ENCODE assay signal across 22 cellular contexts in genomic region chr1:113917400-113918082, GRCh38. TPM values are rescaled to one million over a fixed set of nuclear protein-coding genes. Genes with fewer than 3 reads are reported as not detected.
DNase-seq lines count a peak whose midpoint lies in the region; ATAC-seq and TF ChIP-seq lines count a peak whose summit lies in the region.
"Had no signal": no experiment of that assay in that cellular context is flagged by ENCODE, and none has a peak within 500 bp of the region (broad histone marks: within the 10 kb centered on the region; RNA-seq: fewer than 3 reads in every experiment).

No MANE protein-coding gene starts in this region.

- H3K4me3 ChIP-seq in AG10803 (ENCODE audit: low read length), result no peak overlapping the region
- H3K4me3 ChIP-seq in body of pancreas, result no peak overlapping the region
- H3K4me3 ChIP-seq: MG63, sigmoid colon, suprapubic skin had no signal

- DNase-seq in AG10803 (ENCODE audit: low read depth), result peak; percentile 33
- peak; percentile 66 for DNase-seq in HT1080 (ENCODE audit: low read depth)
- DNase-seq in foreskin keratinocyte, result peak; percentile 76 to 88
- no peak for DNase-seq in NCI-H2171 treated with DMSO at 0.1 percent for 48 hours (lab: John Stamatoyannopoulos, UW)
- DNase-seq in body of pancreas, result no peak
- DNase-seq in retina, result no peak
- DNase-seq: activated CD4-positive, alpha-beta T cell treated with anti-CD3 and anti-CD28 coated beads for 1 hour; activated CD8-positive, alpha-beta memory T cell treated with anti-CD3 and anti-CD28 coated beads, Interleukin-2, amount 50 U/mL, for 48 hours; caudate nucleus; effector CD8-positive, alpha-beta T cell; left ventricle myocardium superior; MG63; NCI-H2029 treated with DMSO at 0.1 percent for 48 hours; NCI-H510A treated with DMSO at 0.1 percent for 48 hours; sigmoid colon; stimulated activated CD4-positive, alpha-beta T cell treated with anti-CD3 and anti-CD28 coated beads, Interleukin-4, amount 100 ng/mL, for 1 hour; T1000 had no signal

- H3K4me1 ChIP-seq in foreskin keratinocyte (no peaks in the 10 kb centered on the region), body of pancreas (peaks cover 6% of the 10 kb centered on the region)

- intact Hi-C loops in body of pancreas (cut with DNase I), result no loop called here

- WGBS in body of pancreas, 2 donors, result 82 to 83% methylated on average over 2 of the region's 2 CpGs

- H3K27ac ChIP-seq in foreskin keratinocyte, result no peak overlapping the region
- H3K27ac ChIP-seq in body of pancreas, result no peak overlapping the region
- H3K27ac ChIP-seq: sigmoid colon, suprapubic skin had no signal

- H3K4me1 Mint-ChIP-seq in activated T-helper 17 cell treated with anti-CD3 and anti-CD28 coated beads, Interleukin-2, amount 50 U/mL, for 72 hours, result peaks cover 6% of the 10 kb centered on the region
- H3K4me1 Mint-ChIP-seq: activated naive CD4-positive, alpha-beta T cell treated with anti-CD3 and anti-CD28 coated beads, Interleukin-2, amount 50 U/mL, for 24 hours had no signal

- no peaks in the 10 kb centered on the region for H3K27me3 Mint-ChIP-seq in activated T-helper 17 cell treated with anti-CD3 and anti-CD28 coated beads, Interleukin-2, amount 50 U/mL, for 72 hours
- H3K27me3 Mint-ChIP-seq: activated naive CD4-positive, alpha-beta T cell treated with anti-CD3 and anti-CD28 coated beads, Interleukin-2, amount 50 U/mL, for 24 hours had no signal

- H3K9me3 Mint-ChIP-seq in activated T-helper 17 cell treated with anti-CD3 and anti-CD28 coated beads, Interleukin-2, amount 50 U/mL, for 72 hours, result no peaks in the 10 kb centered on the region
- H3K9me3 Mint-ChIP-seq: activated naive CD4-positive, alpha-beta T cell treated with anti-CD3 and anti-CD28 coated beads, Interleukin-2, amount 50 U/mL, for 24 hours had no signal

- no peak overlapping the region for H3K27ac Mint-ChIP-seq in activated T-helper 17 cell treated with anti-CD3 and anti-CD28 coated beads, Interleukin-2, amount 50 U/mL, for 72 hours

- ATAC-seq in activated T-helper 17 cell treated with anti-CD3 and anti-CD28 coated beads, Interleukin-2, amount 50 U/mL, for 72 hours (replicated peaks), result peak; percentile 88
- ATAC-seq in foreskin keratinocyte (peak; percentile 96), GM18502 (IDR thresholded peaks at IDR 0.05; ENCODE audit: poor library complexity, unreplicated experiment) (no peak), body of pancreas (no peak)
- ATAC-seq: left ventricle myocardium superior had no signal

- peaks cover 10% of the 10 kb centered on the region for H3K36me3 Mint-ChIP-seq in activated T-helper 17 cell treated with anti-CD3 and anti-CD28 coated beads, Interleukin-2, amount 50 U/mL, for 72 hours (ENCODE audit: low read depth)

- no peaks in the 10 kb centered on the region for H3K36me3 ChIP-seq in body of pancreas (replicated peaks in 1 of 2; ENCODE audit: insufficient read depth in 1 of 2, low read depth in 2 of 2)
- H3K36me3 ChIP-seq: sigmoid colon had no signal

- no peaks in the 10 kb centered on the region for H3K9me3 ChIP-seq in body of pancreas
- H3K9me3 ChIP-seq: MG63, sigmoid colon, suprapubic skin had no signal

- no peak overlapping the region for H3K4me3 Mint-ChIP-seq in activated T-helper 17 cell treated with anti-CD3 and anti-CD28 coated beads, Interleukin-2, amount 50 U/mL, for 72 hours
- H3K4me3 Mint-ChIP-seq: activated naive CD4-positive, alpha-beta T cell treated with anti-CD3 and anti-CD28 coated beads, Interleukin-2, amount 50 U/mL, for 24 hours had no signal

- TF ChIP-seq CTCF in AG10803 (conservative IDR thresholded peaks at IDR 0.05; ENCODE audit: low read length) (no peak), foreskin keratinocyte (conservative IDR thresholded peaks at IDR 0.05) (no peak), body of pancreas (IDR thresholded peaks at IDR 0.05) (no peak)

- no peak for TF ChIP-seq POLR2A in body of pancreas (IDR thresholded peaks at IDR 0.05)

- H3K27me3 ChIP-seq in foreskin keratinocyte, result no peaks in the 10 kb centered on the region
- H3K27me3 ChIP-seq in body of pancreas, result no peaks in the 10 kb centered on the region
- H3K27me3 ChIP-seq: MG63, sigmoid colon, suprapubic skin had no signal

RNA-seq across cellular contexts. Expression of gene HIPK1, which starts 11.6 kb away (rescaled TPM):
- total RNA-seq in HT1080 (2014; rRNA removed; shearing (Covaris generic)), result 10.9 and 18.6 TPM in 2 replicates
- polyA plus RNA-seq in HT1080 (2015; cell fraction: cytosol; rRNA removed), result 12.4 and 17.7 TPM in 2 replicates
- polyA plus RNA-seq in HT1080 (2015; cell fraction: nucleus; rRNA removed), result 21.1 and 21.4 TPM in 2 replicates
- total RNA-seq in activated T-helper 17 cell treated with anti-CD3 and anti-CD28 coated beads, Interleukin-2, amount 50 U/mL, for 72 hours, result 10 to 100 TPM; 44.4 to 71.0 TPM
- total RNA-seq in foreskin keratinocyte (25.7 and 27.0 TPM in 2 replicates), body of pancreas (10 to 100 TPM; 22.7 to 30.1 TPM)
- 4.7 and 6.1 TPM in 2 replicates for polyA plus RNA-seq in foreskin keratinocyte

RNA-seq across cellular contexts. Expression of gene DCLRE1B, which starts 12.4 kb away (rescaled TPM):
- total RNA-seq in HT1080 (2014; rRNA removed; shearing (Covaris generic)), result 14.9 and 17.5 TPM in 2 replicates
- 11.5 and 11.9 TPM in 2 replicates for polyA plus RNA-seq in HT1080 (2015; cell fraction: cytosol; rRNA removed)
- 7.9 and 8.0 TPM in 2 replicates for polyA plus RNA-seq in HT1080 (2015; cell fraction: nucleus; rRNA removed)
- 10 to 100 TPM; 16.1 to 21.4 TPM for total RNA-seq in activated T-helper 17 cell treated with anti-CD3 and anti-CD28 coated beads, Interleukin-2, amount 50 U/mL, for 72 hours
- total RNA-seq in foreskin keratinocyte (15.8 and 17.3 TPM in 2 replicates), body of pancreas (1 to 10 TPM; 1.3 to 2.1 TPM)
- polyA plus RNA-seq in foreskin keratinocyte, result 7.0 and 9.5 TPM in 2 replicates

RNA-seq across cellular contexts. Expression of gene AP4B1, which starts 12.9 kb away (rescaled TPM):
- total RNA-seq in HT1080 (2014; rRNA removed; shearing (Covaris generic)), result 18.0 and 20.8 TPM in 2 replicates
- polyA plus RNA-seq in HT1080 (2015; cell fraction: cytosol; rRNA removed), result 12.9 and 15.1 TPM in 2 replicates
- 77.8 and 79.0 TPM in 2 replicates for polyA plus RNA-seq in HT1080 (2015; cell fraction: nucleus; rRNA removed)
- total RNA-seq in activated T-helper 17 cell treated with anti-CD3 and anti-CD28 coated beads, Interleukin-2, amount 50 U/mL, for 72 hours, result 10 to 100 TPM; 46.5 to 61.7 TPM
- total RNA-seq in foreskin keratinocyte, result 13.7 and 14.7 TPM in 2 replicates
- 8.7 and 10.1 TPM in 2 replicates for polyA plus RNA-seq in foreskin keratinocyte
- 10 to 100 TPM; 21.3 to 33.0 TPM for total RNA-seq in body of pancreas

RNA-seq across cellular contexts. Expression of gene BCL2L15, which starts 30.2 kb away (rescaled TPM):
- total RNA-seq in HT1080 (2014; rRNA removed; shearing (Covaris generic)), result 0.05 and 1.3 TPM in 2 replicates
- 0.01 TPM in 1 of 2 replicates, not detected in the other for polyA plus RNA-seq in HT1080 (2015; cell fraction: cytosol; rRNA removed)
- polyA plus RNA-seq in HT1080 (2015; cell fraction: nucleus; rRNA removed), result 0.44 and 0.57 TPM in 2 replicates
- total RNA-seq in activated T-helper 17 cell treated with anti-CD3 and anti-CD28 coated beads, Interleukin-2, amount 50 U/mL, for 72 hours, result 1 to 10 TPM in 1 of 2 donors, under 1 TPM in 1; 0.99 to 4.4 TPM
- total RNA-seq in foreskin keratinocyte (0.03 and 0.07 TPM in 2 replicates), body of pancreas (10 to 100 TPM; 13.5 to 28.0 TPM)
- 0.10 and 0.12 TPM in 2 replicates for polyA plus RNA-seq in foreskin keratinocyte
- total RNA-seq: left ventricle myocardium superior had no signal

RNA-seq across cellular contexts. Expression of gene PTPN22, which starts 46.0 kb away (rescaled TPM):
- 8.8 and 10.9 TPM in 2 replicates for total RNA-seq in HT1080 (2014; rRNA removed; shearing (Covaris generic))
- 15.2 and 19.0 TPM in 2 replicates for polyA plus RNA-seq in HT1080 (2015; cell fraction: cytosol; rRNA removed)
- 29.2 and 36.2 TPM in 2 replicates for polyA plus RNA-seq in HT1080 (2015; cell fraction: nucleus; rRNA removed)
- total RNA-seq in activated T-helper 17 cell treated with anti-CD3 and anti-CD28 coated beads, Interleukin-2, amount 50 U/mL, for 72 hours, result 10 to 100 TPM; 55.9 to 70.1 TPM
- total RNA-seq in foreskin keratinocyte, result 0.17 and 0.28 TPM in 2 replicates
- 0.03 and 0.17 TPM in 2 replicates for polyA plus RNA-seq in foreskin keratinocyte
- total RNA-seq in body of pancreas, result 1 to 10 TPM; 2.9 to 4.6 TPM
- total RNA-seq: G401 had no signal

Comparison
In these comparisons a context has a peak if more than half of its experiments do, and no peak if none do; other contexts are left out.
1. DNase-seq: peak in AG10803 (single experiment), HT1080 (single experiment) and foreskin keratinocyte (2 of 2); none in NCI-H2171 treated with DMSO at 0.1 percent for 48 hours (single experiment), body of pancreas (0 of 4) and retina (single experiment).
2. ATAC-seq: peak in activated T-helper 17 cell treated with anti-CD3 and anti-CD28 coated beads, Interleukin-2, amount 50 U/mL, for 72 hours (single experiment) and foreskin keratinocyte (single experiment); none in GM18502 (single experiment) and body of pancreas (single experiment).